ENCODE assay signal across 19 cellular contexts in the genomic region with DNA sequence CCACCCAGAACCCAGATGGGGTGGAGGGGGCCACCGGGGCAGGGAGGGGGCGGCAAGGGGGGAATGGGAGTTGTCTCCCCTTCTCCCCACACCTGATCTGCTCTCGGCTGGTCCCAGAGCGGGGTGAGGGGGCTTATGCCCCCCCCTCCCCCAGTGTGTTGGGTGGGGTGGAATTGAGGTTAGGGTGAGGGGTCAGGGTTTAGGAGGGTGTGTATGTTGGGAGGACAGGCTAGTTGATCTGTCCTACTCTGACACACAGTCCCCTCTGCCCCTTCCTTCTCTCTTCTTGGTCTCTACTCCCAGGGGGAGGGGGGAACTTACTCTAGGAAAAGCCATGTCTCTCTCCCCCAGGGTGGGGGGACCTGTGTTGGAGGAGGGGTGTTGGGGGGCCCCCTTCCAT. TPM values are rescaled to one million over a fixed set of nuclear protein-coding genes. Genes with fewer than 3 reads are reported as not detected.
DNase-seq lines count a peak whose midpoint lies in the region; ATAC-seq and TF ChIP-seq lines count a peak whose summit lies in the region.
"Had no signal": no experiment of that assay in that cellular context is flagged by ENCODE, and none has a peak within 500 bp of the region (broad histone marks: within the 10 kb centered on the region; RNA-seq: fewer than 3 reads in every experiment).

No MANE protein-coding gene starts in this region.

- H3K4me1 ChIP-seq in BLaER1 (peaks cover 22% of the 10 kb centered on the region), DND-41 (ENCODE audit: insufficient read depth, low read length) (peaks cover 27% of the 10 kb centered on the region)
- peaks cover 12 to 22% of the 10 kb centered on the region in 2 donors for H3K4me1 ChIP-seq in naive thymus-derived CD4-positive, alpha-beta T cell (ENCODE audit: control insufficient read depth in 2 of 2, insufficient read depth in 2 of 2, low read length in 2 of 2)

- CTCF ChIA-PET in naive thymus-derived CD4-positive, alpha-beta T cell (lab: Charles Lee) = interaction anchor here (1.2 kb wide), 1 partner anchor 125 kb away, joined by 3 read pairs; no protein-coding TSS in a partner anchor
- CTCF ChIA-PET in WTC11 (lab: Charles Lee) = interaction anchor here (0.6 to 1.7 kb wide), 2 partner anchors 18 to 248 kb away, joined by 3 to 4 read pairs; no protein-coding TSS in a partner anchor

- intact Hi-C loops in naive thymus-derived CD4-positive, alpha-beta T cell (cut with micrococcal nuclease) = no loop called here

- no peak overlapping the region for H3K4me3 ChIP-seq in BLaER1
- H3K4me3 ChIP-seq in DND-41 (ENCODE audit: low read depth in 1 of 2, low read length in 2 of 2) = 0 out of 4 replicates have a peak overlapping the region, but pooled peaks of 1 of the 2 experiments have one; percentile 89
- no peak overlapping the region for H3K4me3 ChIP-seq in naive thymus-derived CD4-positive, alpha-beta T cell (ENCODE audit: low read length)

- TF ChIP-seq CTCF in DND-41 (IDR thresholded peaks at IDR 0.05; ENCODE audit: borderline replicate concordance, extremely low read depth, low read length, poor library complexity, severe bottlenecking) = no peak
- no peak for TF ChIP-seq CTCF in WTC11 (IDR thresholded peaks at IDR 0.05)

- H3K27ac ChIP-seq in BLaER1 = no peak overlapping the region
- no peak overlapping the region for H3K27ac ChIP-seq in DND-41 (ENCODE audit: low read length)
- H3K27ac ChIP-seq in naive thymus-derived CD4-positive, alpha-beta T cell (ENCODE audit: low read depth, low read length) = peak overlapping the region; percentile 88

- H3K36me3 ChIP-seq in BLaER1 (peaks cover 61% of the 10 kb centered on the region), DND-41 (ENCODE audit: insufficient read depth, low read length) (peaks cover 46% of the 10 kb centered on the region)
- peaks cover 0 to 40% (median 5%) of the 10 kb centered on the region in 3 experiments for H3K36me3 ChIP-seq in naive thymus-derived CD4-positive, alpha-beta T cell (ENCODE audit: control insufficient read depth in 2 of 3, insufficient read depth in 3 of 3, low read length in 3 of 3)

- POLR2A ChIA-PET in naive thymus-derived CD4-positive, alpha-beta T cell (lab: Charles Lee) = interaction anchor here (0.7 kb wide), 1 partner anchor 81 kb away, joined by 3 read pairs; no protein-coding TSS in a partner anchor
- POLR2A ChIA-PET in WTC11 (lab: Charles Lee) = no interaction called here

- no peak for DNase-seq in DND-41
- no peak for DNase-seq in naive thymus-derived CD4-positive, alpha-beta T cell
- no peak for DNase-seq in immature natural killer cell
- no peak for DNase-seq in SW480 (ENCODE audit: low spot score)
- DNase-seq in WTC11 (ENCODE audit: low spot score) = no peak
- DNase-seq: activated CD4-positive, CD25-positive, alpha-beta regulatory T cell treated with anti-CD3 and anti-CD28 coated beads, Interleukin-2, amount 50 U/mL, for 72 hours; dermis blood vessel endothelial cell; H9; heart left ventricle; left ventricle myocardium superior; NCI-H2081 treated with DMSO at 0.1 percent for 48 hours; retina; spleen; stimulated activated CD4-positive, alpha-beta T cell treated with anti-CD3 and anti-CD28 coated beads, Interleukin-4, amount 100 ng/mL, for 24 hours; stomach had no signal

- peaks cover 27% of the 10 kb centered on the region for H3K79me2 ChIP-seq in DND-41 (ENCODE audit: insufficient read depth, low read length)

- H3K27ac Mint-ChIP-seq in naive thymus-derived CD4-positive, alpha-beta T cell = peak overlapping the region in 7 of 9 donors; percentile 41 to 97 (median 92)
- H3K27ac Mint-ChIP-seq in immature natural killer cell (no peak overlapping the region), WTC11 (no peak overlapping the region)
- H3K27ac Mint-ChIP-seq: type B pancreatic cell had no signal

- H3K27me3 ChIP-seq in BLaER1 = no peaks in the 10 kb centered on the region
- no peaks in the 10 kb centered on the region for H3K27me3 ChIP-seq in DND-41 (ENCODE audit: insufficient read depth, low read length, poor library complexity)
- H3K27me3 ChIP-seq in naive thymus-derived CD4-positive, alpha-beta T cell (ENCODE audit: control insufficient read depth in 2 of 2, insufficient read depth in 2 of 2, low read length in 2 of 2) = no peaks in the 10 kb centered on the region
- H3K27me3 ChIP-seq: heart left ventricle, spleen, stomach had no signal

- ATAC-seq in DND-41 (ENCODE audit: insufficient read depth, low read depth) (no peak), GM19324 (IDR thresholded peaks at IDR 0.05; ENCODE audit: low FRiP score, unreplicated experiment) (no peak), WTC11 (no peak)
- no peak for ATAC-seq in naive thymus-derived CD4-positive, alpha-beta T cell
- ATAC-seq: heart left ventricle, left ventricle myocardium superior had no signal

- H4K20me1 ChIP-seq in BLaER1 (peaks cover 19% of the 10 kb centered on the region; the same call in 1 of the 2 replicates), DND-41 (ENCODE audit: insufficient read depth, low read length) (peaks cover 16% of the 10 kb centered on the region)

- H3K4me1 Mint-ChIP-seq in naive thymus-derived CD4-positive, alpha-beta T cell = peaks cover 26 to 65% (median 59%) of the 10 kb centered on the region in 7 donors
- peaks cover 33 to 36% of the 10 kb centered on the region in 2 donors for H3K4me1 Mint-ChIP-seq in immature natural killer cell
- H3K4me1 Mint-ChIP-seq in WTC11 = peaks cover 17% of the 10 kb centered on the region

- no peak overlapping the region for H2AFZ ChIP-seq in DND-41 (ENCODE audit: low read depth, low read length)

- peak overlapping the region in 3 of 10 donors; percentile 63 to 99 (median 98) for H3K4me3 Mint-ChIP-seq in naive thymus-derived CD4-positive, alpha-beta T cell
- H3K4me3 Mint-ChIP-seq in immature natural killer cell = no peak overlapping the region
- H3K4me3 Mint-ChIP-seq in WTC11 = no peak overlapping the region
- H3K4me3 Mint-ChIP-seq: type B pancreatic cell had no signal

- no peak overlapping the region for H3K9ac ChIP-seq in BLaER1
- peak overlapping the region; percentile 73; the same call in 1 of the 2 replicates for H3K9ac ChIP-seq in DND-41 (ENCODE audit: low read depth, low read length)

- no peaks in the 10 kb centered on the region for H3K9me3 Mint-ChIP-seq in naive thymus-derived CD4-positive, alpha-beta T cell
- H3K9me3 Mint-ChIP-seq in immature natural killer cell (peaks cover 0 to 2% (median 0%) of the 10 kb centered on the region in 6 donors), WTC11 (no peaks in the 10 kb centered on the region)
- H3K9me3 Mint-ChIP-seq: H9, type B pancreatic cell had no signal

- no peaks in the 10 kb centered on the region for H3K27me3 Mint-ChIP-seq in naive thymus-derived CD4-positive, alpha-beta T cell
- H3K27me3 Mint-ChIP-seq in immature natural killer cell (ENCODE audit: low read depth in 3 of 3) (peaks cover 4 to 8% (median 7%) of the 10 kb centered on the region in 3 donors), WTC11 (ENCODE audit: low read depth) (no peaks in the 10 kb centered on the region)
- H3K27me3 Mint-ChIP-seq: type B pancreatic cell had no signal

- H3K9me3 ChIP-seq in BLaER1 (no peaks in the 10 kb centered on the region), DND-41 (ENCODE audit: insufficient read depth, low read length, severe bottlenecking) (no peaks in the 10 kb centered on the region)
- no peaks in the 10 kb centered on the region for H3K9me3 ChIP-seq in naive thymus-derived CD4-positive, alpha-beta T cell (ENCODE audit: control insufficient read depth in 2 of 3, low read length in 3 of 3)
- H3K9me3 ChIP-seq: heart left ventricle, spleen, stomach had no signal

- peaks cover 0 to 32% (median 9%) of the 10 kb centered on the region in 5 donors for H3K36me3 Mint-ChIP-seq in naive thymus-derived CD4-positive, alpha-beta T cell
- H3K36me3 Mint-ChIP-seq in immature natural killer cell = peaks cover 0 to 9% (median 0%) of the 10 kb centered on the region in 3 donors
- peaks cover 42% of the 10 kb centered on the region for H3K36me3 Mint-ChIP-seq in WTC11

- H3K4me2 ChIP-seq in BLaER1 (peak overlapping the region; percentile 96), DND-41 (ENCODE audit: insufficient read depth, low read length) (peak overlapping the region; percentile 99)

TF ChIP-seq in PFSK-1, 5 proteins besides CTCF, POLR2A, EP300 and RAD21:
- 0 out of 2 replicates have a peak, but pooled peaks have one; percentile 7 for TF ChIP-seq POLR2AphosphoS5 (IDR thresholded peaks at IDR 0.05; ENCODE audit: low read depth, low read length)
- no peak for TF ChIP-seq SIN3A (IDR thresholded peaks at IDR 0.05; ENCODE audit: borderline replicate concordance, insufficient read depth, low read length)

TF ChIP-seq in WTC11, 78 proteins besides CTCF, POLR2A, EP300 and RAD21 (continues in another document):
- TF ChIP-seq, protein P1, sequence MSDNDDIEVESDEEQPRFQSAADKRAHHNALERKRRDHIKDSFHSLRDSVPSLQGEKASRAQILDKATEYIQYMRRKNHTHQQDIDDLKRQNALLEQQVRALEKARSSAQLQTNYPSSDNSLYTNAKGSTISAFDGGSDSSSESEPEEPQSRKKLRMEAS (CRISPR knock-in tag; IDR thresholded peaks at IDR 0.05) = no peak
- TF ChIP-seq KAT7 (CRISPR knock-in tag; IDR thresholded peaks at IDR 0.05; ENCODE audit: borderline replicate concordance) = no peak
- TF ChIP-seq SMAD4 (CRISPR knock-in tag; IDR thresholded peaks at IDR 0.05) = no peak
- no peak for TF ChIP-seq TEAD4 (CRISPR knock-in tag; IDR thresholded peaks at IDR 0.05)
- no peak for TF ChIP-seq EMX1 (CRISPR knock-in tag; IDR thresholded peaks at IDR 0.05)

RNA-seq across cellular contexts. Expression of gene ZBTB9, which starts 1.9 kb away (rescaled TPM):
- polyA plus RNA-seq in PFSK-1 (2012; ENCODE audit: insufficient read length, low read depth) = 14.4 TPM
- total RNA-seq in naive thymus-derived CD4-positive, alpha-beta T cell = 10 to 100 TPM in 1 of 5 experiments, 1 to 10 TPM in 4; 3.3 to 14.0 (median 9.8) TPM
- 10 to 100 TPM in 1 of 2 donors, 1 to 10 TPM in 1; 6.9 to 15.2 TPM for polyA plus RNA-seq in naive thymus-derived CD4-positive, alpha-beta T cell
- 1 to 10 TPM; 1.2 to 7.0 (median 3.0) TPM for polyA plus RNA-seq in immature natural killer cell
- 19.4 to 21.2 TPM (median 20.8 TPM) in 3 replicates for total RNA-seq in WTC11 (2021)

RNA-seq across cellular contexts. Expression of gene SYNGAP1, which starts 32.6 kb away (rescaled TPM):
- polyA plus RNA-seq in PFSK-1 (2012; ENCODE audit: insufficient read length, low read depth) = 40.7 TPM
- 10 to 100 TPM; 35.5 to 94.1 (median 57.9) TPM for total RNA-seq in naive thymus-derived CD4-positive, alpha-beta T cell
- 1 to 10 TPM in 1 of 2 donors, under 1 TPM in 1; 0.48 to 2.3 TPM for polyA plus RNA-seq in naive thymus-derived CD4-positive, alpha-beta T cell
- polyA plus RNA-seq in immature natural killer cell = under 1 TPM; 0.02 to 0.32 (median 0.20) TPM
- total RNA-seq in WTC11 (2021) = 139 to 172 TPM (median 160 TPM) in 3 replicates

RNA-seq across cellular contexts. Expression of gene CUTA, which starts 34.6 kb away (rescaled TPM):
- 360 TPM for polyA plus RNA-seq in PFSK-1 (2012; ENCODE audit: insufficient read length, low read depth)
- 100 to 1,000 TPM; 148 to 235 (median 158) TPM for total RNA-seq in naive thymus-derived CD4-positive, alpha-beta T cell
- polyA plus RNA-seq in naive thymus-derived CD4-positive, alpha-beta T cell = 100 to 1,000 TPM; 389 to 466 TPM
- polyA plus RNA-seq in immature natural killer cell = 100 to 1,000 TPM; 367 to 404 (median 404) TPM
- 229 to 247 TPM (median 243 TPM) in 3 replicates for total RNA-seq in WTC11 (2021)

RNA-seq across cellular contexts. Expression of gene PHF1, which starts 41.7 kb away (rescaled TPM):
- polyA plus RNA-seq in PFSK-1 (2012; ENCODE audit: insufficient read length, low read depth) = 121 TPM
- 100 to 1,000 TPM in 4 of 5 experiments, 10 to 100 TPM in 1; 37.8 to 356 (median 235) TPM for total RNA-seq in naive thymus-derived CD4-positive, alpha-beta T cell
- 10 to 100 TPM; 58.6 to 88.3 TPM for polyA plus RNA-seq in naive thymus-derived CD4-positive, alpha-beta T cell
- polyA plus RNA-seq in immature natural killer cell = 10 to 100 TPM; 22.7 to 36.5 (median 29.8) TPM
- 60.0 to 63.6 TPM (median 60.2 TPM) in 3 replicates for total RNA-seq in WTC11 (2021)

Comparison
In these comparisons a context has a peak if more than half of its experiments do, and no peak if none do; other contexts are left out.
1. H3K27ac Mint-ChIP-seq: peak in naive thymus-derived CD4-positive, alpha-beta T cell (7 of 9); none in immature natural killer cell (0 of 6) and WTC11 (single experiment).